1 cellular context compared by ENCODE assay signal in genomic region chr2:188665196-188665595, GRCh38.
TF ChIP-seq lines count a peak whose summit lies in the region.

No MANE protein-coding gene starts in this region.

TF ChIP-seq in IMR-90, 13 proteins besides CTCF, POLR2A, EP300 and RAD21:
- TF ChIP-seq ELK1 (IDR thresholded peaks at IDR 0.05; ENCODE audit: borderline replicate concordance, low read depth, low read length) (no peak), FOS (IDR thresholded peaks at IDR 0.05; ENCODE audit: low read depth, low read length) (peak; percentile 11; the same call in 1 of the 2 replicates)
